12 cellular contexts compared by ENCODE assay signal in the genomic region with DNA sequence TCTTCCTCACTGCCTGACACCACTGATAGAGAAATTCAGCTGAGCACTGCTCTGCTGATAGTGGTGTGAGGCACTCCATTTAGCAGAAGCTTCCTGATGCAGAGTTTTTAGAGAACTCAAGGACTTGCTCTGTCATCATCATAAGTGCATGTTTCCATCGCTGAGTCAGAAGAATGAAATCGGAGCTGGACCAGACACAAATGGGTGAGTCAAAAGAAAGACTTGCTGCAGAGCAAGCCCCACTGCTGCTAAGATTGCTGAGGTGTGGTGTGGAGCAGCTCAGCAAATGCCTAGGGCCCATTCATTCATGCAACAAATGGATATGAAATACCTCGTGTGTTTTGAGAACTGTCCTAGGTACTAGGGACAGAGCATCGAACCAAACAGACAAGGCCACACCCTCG.
DNase-seq lines count a peak whose midpoint lies in the region; ATAC-seq and TF ChIP-seq lines count a peak whose summit lies in the region.
"Had no signal": no experiment of that assay in that cellular context is flagged by ENCODE, and none has a peak within 500 bp of the region (broad histone marks: within the 10 kb centered on the region; RNA-seq: fewer than 3 reads in every experiment).

No MANE protein-coding gene starts in this region.

- no peak overlapping the region for H3K9ac ChIP-seq in parathyroid adenoma

- TF ChIP-seq POLR2A in spleen (IDR thresholded peaks at IDR 0.05) = no peak

- peak overlapping the region; percentile 90 for H3K27ac ChIP-seq in parathyroid adenoma
- H3K27ac ChIP-seq in spleen = no peak overlapping the region

- H3K27me3 ChIP-seq in parathyroid adenoma (ENCODE audit: control insufficient read depth, insufficient read depth, low read length) (no peaks in the 10 kb centered on the region), spleen (replicated peaks in 1 of 7) (peaks cover 0 to 4% (median 0%) of the 10 kb centered on the region in 7 donors)

- no peak for ATAC-seq in GM18858 (IDR thresholded peaks at IDR 0.05; ENCODE audit: unreplicated experiment)
- no peak for ATAC-seq in activated naive CD4-positive, alpha-beta T cell treated with anti-CD3 and anti-CD28 coated beads, Interleukin-2, amount 50 U/mL, for 72 hours

- H3K36me3 ChIP-seq in parathyroid adenoma (ENCODE audit: control insufficient read depth, insufficient read depth, low read length) (no peaks in the 10 kb centered on the region), spleen (no peaks in the 10 kb centered on the region)
- H3K36me3 ChIP-seq: HAP-1 had no signal

- H3K9me3 ChIP-seq in parathyroid adenoma (ENCODE audit: control insufficient read depth, low read length) = no peaks in the 10 kb centered on the region
- H3K9me3 ChIP-seq in spleen = no peaks in the 10 kb centered on the region
- H3K9me3 ChIP-seq: HAP-1 had no signal

- H3K4me3 ChIP-seq in parathyroid adenoma (ENCODE audit: low read depth, low read length) = no peak overlapping the region
- H3K4me3 ChIP-seq in spleen = no peak overlapping the region
- H3K4me3 ChIP-seq: HAP-1 had no signal

- 59 to 69% (median 62%) methylated on average over 5 of the region's 5 CpGs for WGBS in spleen, 5 donors

- H3K27ac Mint-ChIP-seq in activated naive CD4-positive, alpha-beta T cell treated with anti-CD3 and anti-CD28 coated beads, Interleukin-2, amount 50 U/mL, for 72 hours = no peak overlapping the region
- H3K27ac Mint-ChIP-seq: T-helper 1 cell treated with Interleukin-12 subunit alpha and Interleukin-12 subunit beta and Interleukin-4 antibody, amounts not matched to agents 30 μg/mL and 1 μg/mL, for 36 hours had no signal

- no peaks in the 10 kb centered on the region for H3K9me3 Mint-ChIP-seq in activated naive CD4-positive, alpha-beta T cell treated with anti-CD3 and anti-CD28 coated beads, Interleukin-2, amount 50 U/mL, for 72 hours
- H3K9me3 Mint-ChIP-seq: T-helper 1 cell treated with Interleukin-12 subunit alpha and Interleukin-12 subunit beta and Interleukin-4 antibody, amounts not matched to agents 30 μg/mL and 1 μg/mL, for 36 hours had no signal

- H2AFZ ChIP-seq in parathyroid adenoma = no peak overlapping the region

- intact Hi-C loops in posterior vena cava (cut with DNase I) (no loop called here), spleen (cut with DNase I; ENCODE audit: low total_unique reads) (no loop called here)

- H3K4me1 ChIP-seq in parathyroid adenoma = peaks cover 61% of the 10 kb centered on the region
- H3K4me1 ChIP-seq in spleen = peaks cover 0 to 6% (median 0%) of the 10 kb centered on the region in 6 donors
- H3K4me1 ChIP-seq: HAP-1 had no signal

- no peaks in the 10 kb centered on the region for H3K79me2 ChIP-seq in parathyroid adenoma

- TF ChIP-seq CTCF in parathyroid adenoma (IDR thresholded peaks at IDR 0.05) = no peak
- TF ChIP-seq CTCF in spleen (IDR thresholded peaks at IDR 0.05 in 8 of 11, conservative IDR thresholded peaks at IDR 0.05 in 3 of 11) = no peak

- no peak overlapping the region for H3K4me2 ChIP-seq in parathyroid adenoma (ENCODE audit: low read length)

- no peaks in the 10 kb centered on the region for H3K36me3 Mint-ChIP-seq in activated naive CD4-positive, alpha-beta T cell treated with anti-CD3 and anti-CD28 coated beads, Interleukin-2, amount 50 U/mL, for 72 hours

- peak; percentile 89 for DNase-seq in Daoy (ENCODE audit: low read depth)
- peak; percentile 90 for DNase-seq in fibroblast of peridontal ligament (ENCODE audit: extremely low read depth)
- DNase-seq in posterior vena cava (ENCODE audit: low spot score) = no peak
- no peak for DNase-seq in spleen
- no peak for DNase-seq in activated naive CD4-positive, alpha-beta T cell treated with anti-CD3 and anti-CD28 coated beads, Interleukin-2, amount 50 U/mL, for 72 hours (ENCODE audit: low spot score in 2 of 2)
- DNase-seq: activated effector memory CD4-positive, alpha-beta T cell treated with Interleukin-2 at 50 U/mL for 16 hours; NCI-H1048 had no signal

TF ChIP-seq in PFSK-1, 5 proteins besides CTCF, POLR2A, EP300 and RAD21:
- TF ChIP-seq POLR2AphosphoS5 (IDR thresholded peaks at IDR 0.05; ENCODE audit: low read depth, low read length) = no peak
- TF ChIP-seq REST (IDR thresholded peaks at IDR 0.05; ENCODE audit: insufficient read depth in 1 of 2, low read depth in 2 of 2, low read length in 2 of 2) = peak; percentile 67 to 88
TF ChIP-seq in PFSK-1: peak in this region for 1.

Comparison
In these comparisons a context has a peak if more than half of its experiments do, and no peak if none do; other contexts are left out.
1. DNase-seq: peak in Daoy (single experiment) and fibroblast of peridontal ligament (single experiment); none in posterior vena cava (single experiment), spleen (single experiment) and activated naive CD4-positive, alpha-beta T cell treated with anti-CD3 and anti-CD28 coated beads, Interleukin-2, amount 50 U/mL, for 72 hours (0 of 2).